Comparison of ENCODE assay signal across 9 cellular contexts in genomic region chr4:89469930-89470375, GRCh38.
DNase-seq lines count a peak whose midpoint lies in the region; ATAC-seq, FAIRE-seq and TF ChIP-seq lines count a peak whose summit lies in the region.
"Had no signal": no experiment of that assay in that cellular context is flagged by ENCODE, and none has a peak within 500 bp of the region (broad histone marks: within the 10 kb centered on the region; RNA-seq: fewer than 3 reads in every experiment).

No MANE protein-coding gene starts in this region.

- peak overlapping the region in 1 of 3 donors; percentile 35 for H3K4me3 ChIP-seq in breast epithelium
- H3K4me3 ChIP-seq in SK-N-SH (ENCODE audit: low read depth in 2 of 2, low read length in 1 of 2) = no peak overlapping the region; a peak in 1 of 4 replicates
- no peak overlapping the region for H3K4me3 ChIP-seq in epithelial cell of esophagus (ENCODE audit: low read length)
- no peak overlapping the region for H3K4me3 ChIP-seq in small intestine (ENCODE audit: low read depth in 1 of 2, low read length in 2 of 2)

- no peaks in the 10 kb centered on the region for H4K20me1 ChIP-seq in SK-N-SH (ENCODE audit: insufficient read depth)

- no peaks in the 10 kb centered on the region for H3K27me3 ChIP-seq in breast epithelium
- no peaks in the 10 kb centered on the region for H3K27me3 ChIP-seq in SK-N-SH (ENCODE audit: insufficient read depth)
- no peaks in the 10 kb centered on the region for H3K27me3 ChIP-seq in small intestine (ENCODE audit: control insufficient read depth in 2 of 2, insufficient read depth in 2 of 2, low read length in 2 of 2)

- FAIRE-seq in small intestine (lab: Jason Lieb, UNC) = no peak

- CTCF ChIA-PET in MCF 10A (lab: Yijun Ruan, JAX) (interaction anchor here (0.6 to 2.2 kb wide), 8 partner anchors 8 to 799 kb away, joined by 3 to 9 read pairs (median 3); no protein-coding TSS in a partner anchor), SK-N-SH (lab: Yijun Ruan, JAX) (interaction anchor here (0.9 to 1.6 kb wide), 2 partner anchors 12 to 16 kb away, joined by 4 to 6 read pairs; no protein-coding TSS in a partner anchor)

- H3K36me3 Mint-ChIP-seq in MCF 10A (ENCODE audit: insufficient read depth, unreplicated experiment) = peaks cover 7% of the 10 kb centered on the region

- ATAC-seq in HG03039 (IDR thresholded peaks at IDR 0.05; ENCODE audit: unreplicated experiment) = peak; percentile 91
- ATAC-seq in GM21717 (IDR thresholded peaks at IDR 0.05; ENCODE audit: unreplicated experiment) = no peak

- BruUV-seq in MCF 10A (replicated peaks; lab: Mats Ljungman, UMichigan) = no TSS peak

- H3K4me1 ChIP-seq in breast epithelium (no peaks in the 10 kb centered on the region), SK-N-SH (ENCODE audit: control insufficient read depth in 1 of 2, insufficient read depth in 2 of 2, low read depth in 1 of 2, low read length in 1 of 2) (0 out of 4 replicates have a peak, but pooled peaks cover 0 to 5% of the 10 kb centered on the region in 2 experiments), small intestine (ENCODE audit: control insufficient read depth in 2 of 2, insufficient read depth in 1 of 2, low read depth in 1 of 2, low read length in 1 of 2) (no peaks in the 10 kb centered on the region)

- H2AFZ ChIP-seq in SK-N-SH (ENCODE audit: low read depth) = peak overlapping the region; percentile 75

- DNase-seq in MCF 10A (ENCODE audit: unreplicated experiment) = peak; percentile 84
- no peak for DNase-seq in breast epithelium (ENCODE audit: low spot score in 2 of 2)
- no peak for DNase-seq in SK-N-SH
- DNase-seq in epithelial cell of esophagus (ENCODE audit: low read depth) = peak; percentile 78
- DNase-seq in small intestine = peak; percentile 5
- no peak for DNase-seq in putamen (ENCODE audit: low spot score)
- DNase-seq: DND-41 had no signal

- no peaks in the 10 kb centered on the region for H3K79me2 ChIP-seq in SK-N-SH (ENCODE audit: insufficient read depth)

- no peaks in the 10 kb centered on the region for H3K9me2 ChIP-seq in SK-N-SH

- H3K36me3 ChIP-seq in breast epithelium (no peaks in the 10 kb centered on the region), SK-N-SH (replicated peaks in 1 of 2; ENCODE audit: control insufficient read depth in 1 of 2, insufficient read depth in 2 of 2, low read length in 1 of 2) (no peaks in the 10 kb centered on the region), small intestine (ENCODE audit: control insufficient read depth in 2 of 2, insufficient read depth in 2 of 2, low read length in 2 of 2) (no peaks in the 10 kb centered on the region)

- TF ChIP-seq RAD21 in SK-N-SH (IDR thresholded peaks at IDR 0.05; ENCODE audit: low read length) = no peak

- no peak overlapping the region; the same call in 1 of the 2 replicates for H3K9ac ChIP-seq in SK-N-SH

- TF ChIP-seq POLR2A in breast epithelium (IDR thresholded peaks at IDR 0.05) = no peak

- peak overlapping the region; percentile 29; the same call in 1 of the 2 replicates for H3K4me2 ChIP-seq in SK-N-SH

- 30% methylated on average over 5 of the region's 5 CpGs for WGBS in SK-N-SH (ENCODE audit: low lambda C conversion rate)
- 30 to 70% (median 64%) methylated on average over 5 of the region's 5 CpGs for WGBS in small intestine, 3 donors

- no peaks in the 10 kb centered on the region for H3K9me3 ChIP-seq in breast epithelium
- H3K9me3 ChIP-seq in SK-N-SH = no peaks in the 10 kb centered on the region
- H3K9me3 ChIP-seq in small intestine (ENCODE audit: control insufficient read depth, low read depth) = no peaks in the 10 kb centered on the region

- 0 out of 4 replicates have a peak, but pooled peaks of 1 of the 2 experiments have one; percentile 11 for TF ChIP-seq EP300 in SK-N-SH (IDR thresholded peaks at IDR 0.05; ENCODE audit: borderline replicate concordance in 1 of 2, low read depth in 1 of 2, low read length in 1 of 2)

- intact Hi-C loops in MCF 10A (cut with micrococcal nuclease) (no loop called here), breast epithelium (cut with DNase I; ENCODE audit: low total_unique reads) (no loop called here)

- no peaks in the 10 kb centered on the region for H3K9me3 Mint-ChIP-seq in MCF 10A (ENCODE audit: unreplicated experiment)

- POLR2A ChIA-PET in MCF 10A (lab: Yijun Ruan, JAX) (interaction anchor here (0.6 to 1.5 kb wide), 9 partner anchors 10 to 410 kb away, joined by 3 to 7 read pairs (median 4); no protein-coding TSS in a partner anchor), SK-N-SH (lab: Yijun Ruan, JAX) (no interaction called here)

- no peaks in the 10 kb centered on the region for H3K27me3 Mint-ChIP-seq in MCF 10A (ENCODE audit: insufficient read depth, unreplicated experiment)

- no peaks in the 10 kb centered on the region for H3F3A ChIP-seq in SK-N-SH (replicated peaks; ENCODE audit: insufficient read depth)

- no peak overlapping the region for H3K27ac ChIP-seq in breast epithelium
- peak overlapping the region; percentile 43 to 47; a peak in 3 of 4 replicates for H3K27ac ChIP-seq in SK-N-SH (ENCODE audit: low read depth in 2 of 2, low read length in 1 of 2)
- H3K27ac ChIP-seq in small intestine (ENCODE audit: low read depth in 1 of 2, low read length in 1 of 2) = no peak overlapping the region

- peak overlapping the region; percentile 59 for H3K4me3 Mint-ChIP-seq in MCF 10A (ENCODE audit: unreplicated experiment)

- TF ChIP-seq CTCF in MCF 10A (IDR thresholded peaks at IDR 0.05; ENCODE audit: unreplicated experiment) (no peak), breast epithelium (IDR thresholded peaks at IDR 0.05) (no peak), SK-N-SH (IDR thresholded peaks at IDR 0.05) (no peak), epithelial cell of esophagus (IDR thresholded peaks at IDR 0.05; ENCODE audit: insufficient read depth, low read depth, low read length, missing control alignments) (no peak)

- H3K27ac Mint-ChIP-seq in MCF 10A (ENCODE audit: low read depth, unreplicated experiment) = peak overlapping the region; percentile 95

- H3K4me1 Mint-ChIP-seq in MCF 10A (ENCODE audit: insufficient read depth, unreplicated experiment) = peaks cover 27% of the 10 kb centered on the region

TF ChIP-seq in SK-N-SH, 30 proteins besides CTCF, POLR2A, EP300 and RAD21:
- TF ChIP-seq EZH2phosphoT487 (IDR thresholded peaks at IDR 0.05; ENCODE audit: borderline replicate concordance, low read depth) = no peak
- TF ChIP-seq TCF12 (IDR thresholded peaks at IDR 0.05) = no peak
- no peak for TF ChIP-seq TEAD4 (IDR thresholded peaks at IDR 0.05; ENCODE audit: borderline replicate concordance, insufficient read depth)
- TF ChIP-seq FOSL2 (IDR thresholded peaks at IDR 0.05; ENCODE audit: borderline replicate concordance, low read depth) = peak; percentile 60; the same call in 1 of the 2 replicates
- peak; percentile 43; the same call in 1 of the 2 replicates for TF ChIP-seq JUND (IDR thresholded peaks at IDR 0.05)
- TF ChIP-seq CHD2 (IDR thresholded peaks at IDR 0.05; ENCODE audit: low read length, partially characterized antibody) = no peak
- peak; percentile 60; the same call in 1 of the 2 replicates for TF ChIP-seq USF1 (IDR thresholded peaks at IDR 0.05; ENCODE audit: borderline replicate concordance, low read depth)
- peak; percentile 66 for TF ChIP-seq PBX3 (IDR thresholded peaks at IDR 0.05)
- 0 out of 2 replicates have a peak, but pooled peaks have one; percentile 46 for TF ChIP-seq FOXM1 (IDR thresholded peaks at IDR 0.05; ENCODE audit: low read depth)
- TF ChIP-seq MEF2A (IDR thresholded peaks at IDR 0.05; ENCODE audit: borderline replicate concordance, low read depth) = no peak

Comparison
In these comparisons a context has a peak if more than half of its experiments do, and no peak if none do; other contexts are left out.
1. DNase-seq: peak in MCF 10A (single experiment), epithelial cell of esophagus (single experiment) and small intestine (single experiment); none in breast epithelium (0 of 2), SK-N-SH (single experiment) and putamen (single experiment).
2. H3K27ac ChIP-seq: peak in SK-N-SH (2 of 2); none in breast epithelium (0 of 2) and small intestine (0 of 2).